12 cellular contexts compared by ENCODE assay signal in genomic region chr10:89534826-89535166, GRCh38. TPM values are rescaled to one million over a fixed set of nuclear protein-coding genes. Genes with fewer than 3 reads are reported as not detected.
DNase-seq lines count a peak whose midpoint lies in the region; ATAC-seq, FAIRE-seq and TF ChIP-seq lines count a peak whose summit lies in the region.
"Had no signal": no experiment of that assay in that cellular context is flagged by ENCODE, and none has a peak within 500 bp of the region (broad histone marks: within the 10 kb centered on the region; RNA-seq: fewer than 3 reads in every experiment).

No MANE protein-coding gene starts in this region.

- H3K9me3 Mint-ChIP-seq in HFFc6, result no peaks in the 10 kb centered on the region
- no peaks in the 10 kb centered on the region for H3K9me3 Mint-ChIP-seq in activated naive CD8-positive, alpha-beta T cell treated with anti-CD3 and anti-CD28 coated beads, Interleukin-2, amount 50 U/mL, for 24 hours

- H3K27me3 Mint-ChIP-seq in HFFc6 (ENCODE audit: insufficient read depth), result peaks cover 31% of the 10 kb centered on the region
- peaks cover 76% of the 10 kb centered on the region for H3K27me3 Mint-ChIP-seq in activated naive CD8-positive, alpha-beta T cell treated with anti-CD3 and anti-CD28 coated beads, Interleukin-2, amount 50 U/mL, for 24 hours

- H3K9ac ChIP-seq in iPS-15b (ENCODE audit: low read depth, low read length) (no peak overlapping the region), skeletal muscle satellite cell (ENCODE audit: low read depth, low read length) (peak overlapping the region; percentile 77)

- H3K27me3 ChIP-seq in iPS-15b (ENCODE audit: control insufficient read depth, insufficient read depth, low read length), result peaks cover 18% of the 10 kb centered on the region
- H3K27me3 ChIP-seq in skeletal muscle satellite cell (ENCODE audit: control insufficient read depth, insufficient read depth, low read length), result no peaks in the 10 kb centered on the region

- no peak for FAIRE-seq in frontal cortex (lab: Jason Lieb, UNC)

- H3K4me1 ChIP-seq in iPS-15b (ENCODE audit: control insufficient read depth, insufficient read depth, low read length) (peaks cover 27% of the 10 kb centered on the region), skeletal muscle satellite cell (ENCODE audit: control insufficient read depth, insufficient read depth, low read length) (peaks cover 10% of the 10 kb centered on the region)

- ATAC-seq in activated naive CD8-positive, alpha-beta T cell treated with anti-CD3 and anti-CD28 coated beads, Interleukin-2, amount 50 U/mL, for 24 hours, result no peak

- DNase-seq in HFFc6, result no peak
- DNase-seq in activated naive CD8-positive, alpha-beta T cell treated with anti-CD3 and anti-CD28 coated beads, Interleukin-2, amount 50 U/mL, for 24 hours, result no peak
- DNase-seq in frontal cortex (ENCODE audit: low spot score in 2 of 2), result no peak
- no peak for DNase-seq in cerebellar nuclear complex (lab: John Stamatoyannopoulos, UW)
- no peak for DNase-seq in caudate nucleus (lab: John Stamatoyannopoulos, UW)
- DNase-seq: activated gamma-delta T cell treated with Interleukin-2 at 50 U/mL for 16 hours, foreskin melanocyte, Kasumi-1, NCI-H774 had no signal

- TF ChIP-seq CTCF in HFFc6 (IDR thresholded peaks at IDR 0.05), result no peak

- H3K27ac Mint-ChIP-seq in HFFc6, result no peak overlapping the region
- no peak overlapping the region for H3K27ac Mint-ChIP-seq in activated naive CD8-positive, alpha-beta T cell treated with anti-CD3 and anti-CD28 coated beads, Interleukin-2, amount 50 U/mL, for 24 hours

- H3K36me3 ChIP-seq in iPS-15b (ENCODE audit: control insufficient read depth, insufficient read depth, low read length) (no peaks in the 10 kb centered on the region), skeletal muscle satellite cell (ENCODE audit: insufficient read depth, low read length) (no peaks in the 10 kb centered on the region)
- H3K36me3 ChIP-seq: neutrophil had no signal

- H3K4me2 ChIP-seq in skeletal muscle satellite cell (ENCODE audit: low read length), result peak overlapping the region; percentile 98

- peak overlapping the region; percentile 50 for H3K4me3 ChIP-seq in iPS-15b (ENCODE audit: low read depth, low read length)
- H3K4me3 ChIP-seq in skeletal muscle satellite cell (ENCODE audit: low read length), result peak overlapping the region; percentile 78

- peak overlapping the region; percentile 56; the same call in 1 of the 2 replicates for H3K4me3 Mint-ChIP-seq in HFFc6
- peak overlapping the region; percentile 30 for H3K4me3 Mint-ChIP-seq in activated naive CD8-positive, alpha-beta T cell treated with anti-CD3 and anti-CD28 coated beads, Interleukin-2, amount 50 U/mL, for 24 hours

- H3K9me3 ChIP-seq in iPS-15b (ENCODE audit: control insufficient read depth, insufficient read depth, low read length) (no peaks in the 10 kb centered on the region), skeletal muscle satellite cell (replicated peaks; ENCODE audit: low read length) (no peaks in the 10 kb centered on the region)
- H3K9me3 ChIP-seq: neutrophil had no signal

- H3K36me3 Mint-ChIP-seq in HFFc6 (ENCODE audit: low read depth), result peaks cover 4% of the 10 kb centered on the region
- no peaks in the 10 kb centered on the region for H3K36me3 Mint-ChIP-seq in activated naive CD8-positive, alpha-beta T cell treated with anti-CD3 and anti-CD28 coated beads, Interleukin-2, amount 50 U/mL, for 24 hours (ENCODE audit: low read depth)

- no peak overlapping the region for H3K27ac ChIP-seq in caudate nucleus (ENCODE audit: low read depth, low read length)
- H3K27ac ChIP-seq: neutrophil had no signal

- H3K4me1 Mint-ChIP-seq in HFFc6 (ENCODE audit: low read depth), result peaks cover 18% of the 10 kb centered on the region
- peaks cover 9% of the 10 kb centered on the region for H3K4me1 Mint-ChIP-seq in activated naive CD8-positive, alpha-beta T cell treated with anti-CD3 and anti-CD28 coated beads, Interleukin-2, amount 50 U/mL, for 24 hours

RNA-seq across cellular contexts. Expression of gene SLC16A12, which starts 0.6 kb away (rescaled TPM):
- not detected for total RNA-seq in HFFc6 (2021; fragmentation: NEBNext Ultra II Directional; extraction: Animal tissue kit (Norgen Biotek cat#: 25700))
- total RNA-seq in skeletal muscle satellite cell (2012; rRNA removed), result 0.22 and 0.51 TPM in 2 replicates
- 1.2 TPM for total RNA-seq in frontal cortex
